Comparison of ENCODE assay signal across 1 cellular context in the genomic region with DNA sequence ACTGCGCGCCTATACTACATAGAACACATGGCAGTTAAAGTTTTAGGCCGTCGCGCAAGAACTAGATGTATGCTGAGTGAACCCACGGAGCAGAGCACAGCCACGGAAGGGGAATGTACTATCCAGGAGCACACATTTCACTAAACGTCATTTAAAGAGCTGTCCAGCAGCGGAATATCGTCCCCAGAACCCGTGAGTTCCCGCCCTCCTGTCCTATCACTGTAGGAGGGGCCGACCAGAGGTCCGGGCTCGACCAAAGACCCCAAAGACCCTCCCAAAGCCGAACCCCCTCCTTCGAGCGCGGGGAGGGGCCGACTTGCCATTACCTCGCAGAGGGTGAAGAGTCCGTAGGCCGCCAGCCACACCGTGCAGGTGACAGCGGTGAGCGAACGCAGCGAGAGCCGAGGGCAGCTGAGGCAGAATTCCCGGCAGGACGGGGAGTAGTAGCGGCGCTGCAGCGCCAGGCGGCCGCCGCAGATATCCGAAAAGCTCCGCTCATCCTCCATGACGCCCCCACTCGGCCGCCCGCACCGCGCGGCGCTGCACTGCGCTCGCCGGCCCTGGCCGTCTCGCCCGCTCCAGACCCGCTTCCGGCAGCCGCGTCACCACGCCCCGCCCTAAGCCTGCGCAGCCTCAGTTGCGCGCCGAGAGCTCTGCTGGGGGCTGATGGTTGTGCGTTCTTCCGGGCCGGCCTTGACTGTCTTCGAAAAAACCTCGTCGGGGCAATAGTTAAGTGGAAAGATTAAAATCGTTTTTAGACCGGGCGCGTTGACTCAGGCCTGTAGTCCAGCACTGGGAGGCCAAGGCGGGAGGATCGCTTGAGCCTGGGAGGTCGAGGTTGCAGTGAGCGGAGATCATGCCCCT.
A peak's percentile ranks its signal among the peaks of the same experiment; 100 is the strongest.
TF ChIP-seq lines count a peak whose summit lies in the region.

Gene PIGH (minus strand): TSS at position 571 of the 864 bp plus-strand sequence. CDS start 65 bp downstream, at position 506.

TF ChIP-seq in H1, 55 proteins besides CTCF, POLR2A, EP300 and RAD21 (continued from another document):
- TF ChIP-seq SIN3A (conservative IDR thresholded peaks at IDR 0.05 in 1 of 2, IDR thresholded peaks at IDR 0.05 in 1 of 2; ENCODE audit: low read depth in 1 of 2, low read length in 2 of 2) (peak; percentile 12 to 86; a peak in 2 of 4 replicates), HDAC2 (IDR thresholded peaks at IDR 0.05; ENCODE audit: borderline replicate concordance in 1 of 2, low read depth in 2 of 2, low read length in 2 of 2) (0 out of 4 replicates have a peak, but pooled peaks of 1 of the 2 experiments have one; percentile 34)
